Comparison of ENCODE assay signal across 25 cellular contexts in the genomic region with DNA sequence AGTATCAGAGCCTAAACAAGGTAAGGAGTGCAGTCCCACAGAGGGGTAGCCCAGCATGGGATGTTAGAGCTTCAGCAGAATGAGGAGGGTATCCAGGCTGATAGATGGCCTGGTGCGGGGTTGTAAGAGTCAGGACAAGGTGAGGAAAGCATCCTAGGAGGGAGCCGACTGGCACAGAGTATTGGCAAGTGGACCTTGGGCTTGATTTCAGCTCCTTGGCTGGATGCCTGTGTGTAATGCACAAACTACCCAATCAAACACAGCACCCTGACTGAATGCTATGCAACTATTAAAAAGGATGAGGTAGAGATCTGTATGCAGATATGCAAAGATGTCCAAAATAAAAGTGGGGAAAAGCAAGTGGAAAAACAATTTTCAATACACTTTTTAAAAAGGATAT. TPM values are rescaled to one million over a fixed set of nuclear protein-coding genes. Genes with fewer than 3 reads are reported as not detected.
DNase-seq lines count a peak whose midpoint lies in the region; ATAC-seq, FAIRE-seq and TF ChIP-seq lines count a peak whose summit lies in the region.
"Had no signal": no experiment of that assay in that cellular context is flagged by ENCODE, and none has a peak within 500 bp of the region (broad histone marks: within the 10 kb centered on the region; RNA-seq: fewer than 3 reads in every experiment).

No MANE protein-coding gene starts in this region.

- in situ Hi-C loops in K562 (cut with MboI), result no loop called here

- FAIRE-seq in K562 (lab: Jason Lieb, UNC), result no peak
- FAIRE-seq: A204.1, D721Med, GM12892, H1 had no signal

- no peaks in the 10 kb centered on the region for H3K79me2 ChIP-seq in K562 (ENCODE audit: control insufficient read depth, insufficient read depth, low read length)

- POLR2A ChIA-PET in MCF 10A (lab: Yijun Ruan, JAX) (no interaction called here), K562 (lab: Yijun Ruan, JAX) (interaction anchor here (0.9 to 1.2 kb wide), 2 partner anchors 16 to 51 kb away, joined by 4 read pairs; no protein-coding TSS in a partner anchor)

- no peaks in the 10 kb centered on the region for H3K4me1 ChIP-seq in breast epithelium
- no peaks in the 10 kb centered on the region for H3K4me1 ChIP-seq in K562 (replicated peaks in 1 of 2; ENCODE audit: control insufficient read depth in 2 of 2, insufficient read depth in 2 of 2, low read length in 2 of 2)
- no peaks in the 10 kb centered on the region for H3K4me1 ChIP-seq in right lobe of liver
- H3K4me1 ChIP-seq: BLaER1 had no signal

- peaks cover 6% of the 10 kb centered on the region for H3K36me3 Mint-ChIP-seq in MCF 10A (ENCODE audit: insufficient read depth, unreplicated experiment)
- H3K36me3 Mint-ChIP-seq: CD4-positive, CD25-positive, alpha-beta regulatory T cell; CD8-positive, alpha-beta T cell had no signal

- H3K4me3 Mint-ChIP-seq in MCF 10A (ENCODE audit: unreplicated experiment), result no peak overlapping the region
- H3K4me3 Mint-ChIP-seq: B cell; CD4-positive, CD25-positive, alpha-beta regulatory T cell; CD8-positive, alpha-beta T cell had no signal

- H3K4me3 ChIP-seq in breast epithelium (no peak overlapping the region), K562 (no peak overlapping the region), right lobe of liver (no peak overlapping the region)
- H3K4me3 ChIP-seq: BLaER1, GM23248 had no signal

- WGBS in K562 (ENCODE audit: insufficient coverage, low coverage, missing lambda C conversion rate), result 0% methylated on average over 2 of the region's 2 CpGs
- WGBS in right lobe of liver (ENCODE audit: insufficient coverage, low coverage, low lambda C conversion rate, missing lambda C conversion rate), result 44% methylated on average over 1 of the region's 2 CpGs

- no peak overlapping the region for H3K9ac ChIP-seq in K562 (ENCODE audit: insufficient read depth in 1 of 2, low read depth in 2 of 2, low read length in 2 of 2)
- H3K9ac ChIP-seq: BLaER1, GM23248 had no signal

- H3K27ac Mint-ChIP-seq in MCF 10A (ENCODE audit: low read depth, unreplicated experiment), result peak overlapping the region; percentile 56
- H3K27ac Mint-ChIP-seq: B cell; CD4-positive, CD25-positive, alpha-beta regulatory T cell; CD8-positive, alpha-beta T cell had no signal

- CTCF ChIA-PET in MCF 10A (lab: Yijun Ruan, JAX), result interaction anchor here (0.7 kb wide), 1 partner anchor 21 kb away, joined by 3 read pairs; no protein-coding TSS in a partner anchor
- CTCF ChIA-PET in K562 (lab: Yijun Ruan, JAX; ENCODE audit: low intra/inter-chr PET ratio), result no interaction called here

- TF ChIP-seq CTCF in MCF 10A (IDR thresholded peaks at IDR 0.05; ENCODE audit: unreplicated experiment) (no peak), breast epithelium (IDR thresholded peaks at IDR 0.05) (no peak), K562 (IDR thresholded peaks at IDR 0.05 in 2 of 3, conservative IDR thresholded peaks at IDR 0.05 in 1 of 3; ENCODE audit: insufficient read depth in 2 of 3, low read depth in 1 of 3, low read length in 3 of 3) (no peak), right lobe of liver (IDR thresholded peaks at IDR 0.05) (no peak)

- no peak for TF ChIP-seq RAD21 in K562 (CRISPR knock-in tag; conservative IDR thresholded peaks at IDR 0.05 in 1 of 2, IDR thresholded peaks at IDR 0.05 in 1 of 2)

- H3K9me3 ChIP-seq in breast epithelium (no peaks in the 10 kb centered on the region), K562 (replicated peaks; ENCODE audit: control insufficient read depth, insufficient read depth, low read depth, low read length) (no peaks in the 10 kb centered on the region), right lobe of liver (no peaks in the 10 kb centered on the region)
- H3K9me3 ChIP-seq: BLaER1 had no signal

- H3K9me1 ChIP-seq in K562 (ENCODE audit: control insufficient read depth, insufficient read depth, low read length), result no peaks in the 10 kb centered on the region

- H3K36me3 ChIP-seq in breast epithelium (no peaks in the 10 kb centered on the region), K562 (ENCODE audit: control insufficient read depth, insufficient read depth, low read length) (no peaks in the 10 kb centered on the region), right lobe of liver (no peaks in the 10 kb centered on the region)
- H3K36me3 ChIP-seq: BLaER1 had no signal

- H2AFZ ChIP-seq in K562 (ENCODE audit: low read depth, low read length), result no peak overlapping the region
- H2AFZ ChIP-seq: GM23248 had no signal

- H3K4me2 ChIP-seq in K562 (ENCODE audit: insufficient read depth, low read length), result no peak overlapping the region
- H3K4me2 ChIP-seq: BLaER1 had no signal

- no peaks in the 10 kb centered on the region for H3K9me3 Mint-ChIP-seq in MCF 10A (ENCODE audit: unreplicated experiment)
- H3K9me3 Mint-ChIP-seq: CD4-positive, CD25-positive, alpha-beta regulatory T cell; CD8-positive, alpha-beta T cell had no signal

- no peaks in the 10 kb centered on the region for H3K27me3 Mint-ChIP-seq in MCF 10A (ENCODE audit: insufficient read depth, unreplicated experiment)

- DNase-seq in MCF 10A (ENCODE audit: unreplicated experiment), result no peak
- DNase-seq in breast epithelium (ENCODE audit: low spot score in 2 of 2), result no peak
- DNase-seq in K562 (ENCODE audit: extremely low read depth in 1 of 4, low spot score in 3 of 4), result no peak
- no peak for DNase-seq in right lobe of liver
- DNase-seq in islet precursor cell, result no peak
- DNase-seq: CD4-positive, CD25-positive, alpha-beta regulatory T cell; CD8-positive, alpha-beta T cell; DMS 273 treated with DMSO at 0.1 percent for 48 hours; DMS79 treated with DMSO at 0.1 percent for 48 hours; GF-D8; GM23248; H7; HCEC 1CT had no signal

- peak; percentile 36; the same call in 1 of the 3 replicates for ATAC-seq in K562
- peak; percentile 56 to 87 (median 66) for ATAC-seq in right lobe of liver
- ATAC-seq in HG02884 (IDR thresholded peaks at IDR 0.05; ENCODE audit: unreplicated experiment), result no peak
- ATAC-seq: CD8-positive, alpha-beta T cell had no signal

- BruUV-seq in MCF 10A (replicated peaks; lab: Mats Ljungman, UMichigan), result no TSS peak
- no TSS peak for BruUV-seq in K562 (replicated peaks; lab: Mats Ljungman, UMichigan)

- no peaks in the 10 kb centered on the region for H3K4me1 Mint-ChIP-seq in MCF 10A (ENCODE audit: insufficient read depth, unreplicated experiment)
- H3K4me1 Mint-ChIP-seq: B cell; CD4-positive, CD25-positive, alpha-beta regulatory T cell had no signal

- H3K27me3 ChIP-seq in breast epithelium (no peaks in the 10 kb centered on the region), K562 (ENCODE audit: control insufficient read depth in 2 of 2, insufficient read depth in 2 of 2, low read length in 2 of 2) (peaks cover 17 to 35% of the 10 kb centered on the region in 2 experiments), right lobe of liver (no peaks in the 10 kb centered on the region)
- H3K27me3 ChIP-seq: BLaER1 had no signal

- H3K27ac ChIP-seq in breast epithelium (no peak overlapping the region), K562 (ENCODE audit: extremely low read depth, low read depth, low read length) (no peak overlapping the region), right lobe of liver (no peak overlapping the region)
- H3K27ac ChIP-seq: 22Rv1, BLaER1, C4-2B, GM23248 had no signal

- intact Hi-C loops in MCF 10A (cut with micrococcal nuclease), result no loop called here
- intact Hi-C loops in breast epithelium (cut with DNase I; ENCODE audit: low total_unique reads), result no loop called here
- intact Hi-C loops in K562 (cut with micrococcal nuclease), result no loop called here
- intact Hi-C loops in right lobe of liver (cut with DNase I), result no loop called here

- H4K20me1 ChIP-seq in K562 (replicated peaks; ENCODE audit: control insufficient read depth, insufficient read depth, low read length), result 0 out of 2 replicates have a peak, but pooled peaks cover 3% of the 10 kb centered on the region
- H4K20me1 ChIP-seq: BLaER1 had no signal

- no peak for TF ChIP-seq EP300 in K562 (IDR thresholded peaks at IDR 0.05; ENCODE audit: low read length)

- TF ChIP-seq POLR2A in breast epithelium (IDR thresholded peaks at IDR 0.05), result no peak
- TF ChIP-seq POLR2A in K562 (conservative IDR thresholded peaks at IDR 0.05), result no peak
- TF ChIP-seq POLR2A in right lobe of liver (IDR thresholded peaks at IDR 0.05), result no peak

RNA-seq across cellular contexts. Expression of gene DENND2C, which starts 18.0 kb away (rescaled TPM):
- 5.8 and 6.0 TPM in 2 replicates for total RNA-seq in MCF 10A (2022)
- total RNA-seq in breast epithelium, result 1 to 10 TPM; 2.6 to 5.9 (median 3.3) TPM
- total RNA-seq in K562 (2011; cell fraction: chromatin; rRNA removed; ENCODE audit: low replicate concordance), result 0.14 and 0.28 TPM in 2 replicates
- not detected in 2 replicates for total RNA-seq in K562 (2011; cell fraction: nucleolus; rRNA removed)
- 0.22 and 0.23 TPM in 2 replicates for total RNA-seq in K562 (2011; cell fraction: nucleoplasm; rRNA removed)
- 0.16 and 0.23 TPM in 2 replicates for total RNA-seq in K562 (2014; rRNA removed)
- total RNA-seq in K562 (2014; rRNA removed; fragmentation: Illumina TruSeq; extraction: Trizol), result 0.25 and 0.35 TPM in 2 replicates
- total RNA-seq in K562 (2015; rRNA removed; fragmentation: Illumina TruSeq; extraction: Trizol), result 0.14 and 0.15 TPM in 2 replicates
- total RNA-seq in K562 (2021), result 0.11 TPM in 2 replicates
- polyA plus RNA-seq in K562 (2011; rRNA removed), result 0.03 and 0.15 TPM in 2 replicates
- polyA plus RNA-seq in K562 (2011; cell fraction: cytosol; rRNA removed), result 0.01 and 0.03 TPM in 2 replicates
- polyA plus RNA-seq in K562 (2011; cell fraction: nucleus; rRNA removed), result 0.06 TPM in 1 of 2 replicates, not detected in the other
- 0.14 and 0.17 TPM in 2 replicates for polyA plus RNA-seq in K562 (2012)
- 0.10 and 0.15 TPM in 2 replicates for polyA plus RNA-seq in K562 (2014; fragmentation: Illumina TruSeq; extraction: Trizol)
- polyA plus RNA-seq in K562 (2014; fragmentation: Nextera tagmentation; extraction: Ambion mirVana), result under 1 TPM; 0.03 to 0.20 TPM
- polyA plus RNA-seq in K562 (2014; rRNA removed), result 0.04 and 0.07 TPM in 2 replicates
- polyA minus RNA-seq in K562 (2011; rRNA and poly(A)+ RNA removed), result 0.21 and 0.28 TPM in 2 replicates
- polyA minus RNA-seq in K562 (2011; cell fraction: cytosol; rRNA and poly(A)+ RNA removed), result 0.19 TPM in 1 of 2 replicates, not detected in the other
- under 0.01 TPM in 1 of 2 replicates, not detected in the other for polyA minus RNA-seq in K562 (2011; cell fraction: nucleus; rRNA and poly(A)+ RNA removed)
- 1 to 10 TPM; 2.5 to 5.1 (median 4.4) TPM for total RNA-seq in right lobe of liver

RNA-seq across cellular contexts. Expression of gene AMPD1, which starts 43.5 kb away (rescaled TPM):
- total RNA-seq in MCF 10A (2022), result not detected in 2 replicates
- total RNA-seq in breast epithelium, result 1 to 10 TPM in 2 of 3 donors, not detected in 1; 2.3 to 2.9 TPM
- total RNA-seq in K562 (2011; cell fraction: chromatin; rRNA removed; ENCODE audit: low replicate concordance), result 0.63 TPM in 1 of 2 replicates, not detected in the other
- not detected in 2 replicates for total RNA-seq in K562 (2011; cell fraction: nucleolus; rRNA removed)
- total RNA-seq in K562 (2011; cell fraction: nucleoplasm; rRNA removed), result not detected in 2 replicates
- total RNA-seq in K562 (2014; rRNA removed), result not detected in 2 replicates
- not detected in 2 replicates for total RNA-seq in K562 (2014; rRNA removed; fragmentation: Illumina TruSeq; extraction: Trizol)
- total RNA-seq in K562 (2015; rRNA removed; fragmentation: Illumina TruSeq; extraction: Trizol), result not detected in 2 replicates
- total RNA-seq in K562 (2021), result not detected in 2 replicates
- 0.04 and 0.08 TPM in 2 replicates for polyA plus RNA-seq in K562 (2011; rRNA removed)
- polyA plus RNA-seq in K562 (2011; cell fraction: cytosol; rRNA removed), result 0.04 TPM in 1 of 2 replicates, not detected in the other
- 0.04 TPM in 1 of 2 replicates, not detected in the other for polyA plus RNA-seq in K562 (2011; cell fraction: nucleus; rRNA removed)
- not detected in 2 replicates for polyA plus RNA-seq in K562 (2012)
- not detected in 2 replicates for polyA plus RNA-seq in K562 (2014; fragmentation: Illumina TruSeq; extraction: Trizol)
- not detected for polyA plus RNA-seq in K562 (2014; fragmentation: Nextera tagmentation; extraction: Ambion mirVana)
- polyA plus RNA-seq in K562 (2014; rRNA removed), result 0.17 TPM in 1 of 2 replicates, not detected in the other
- polyA minus RNA-seq in K562 (2011; rRNA and poly(A)+ RNA removed), result not detected in 2 replicates
- polyA minus RNA-seq in K562 (2011; cell fraction: cytosol; rRNA and poly(A)+ RNA removed), result not detected in 2 replicates
- not detected in 2 replicates for polyA minus RNA-seq in K562 (2011; cell fraction: nucleus; rRNA and poly(A)+ RNA removed)
- under 1 TPM in 3 of 6 experiments, not detected in 3; 0.12 to 0.19 (median 0.13) TPM for total RNA-seq in right lobe of liver
- total RNA-seq: B cell; CD8-positive, alpha-beta T cell; Daoy; G401; GM23248; H1 had no signal
- polyA plus RNA-seq: AG04450; CD4-positive, CD25-positive, alpha-beta regulatory T cell; GM23248; H1 had no signal
